In genomic region chr5:91151947-91152346, GRCh38 we compare ENCODE assay signal across 11 cellular contexts.
DNase-seq lines count a peak whose midpoint lies in the region; ATAC-seq, FAIRE-seq and TF ChIP-seq lines count a peak whose summit lies in the region.
"Had no signal": no experiment of that assay in that cellular context is flagged by ENCODE, and none has a peak within 500 bp of the region (broad histone marks: within the 10 kb centered on the region; RNA-seq: fewer than 3 reads in every experiment).

No MANE protein-coding gene starts in this region.

- intact Hi-C loops in A673 (cut with micrococcal nuclease; ENCODE audit: unreplicated experiment): no loop called here
- intact Hi-C loops in HepG2 (cut with micrococcal nuclease; ENCODE audit: unreplicated experiment): no loop called here

- no TSS peak for BruUV-seq in A673 (replicated peaks; lab: Mats Ljungman, UMichigan)
- BruUV-seq in HepG2 (replicated peaks; lab: Mats Ljungman, UMichigan): no TSS peak

- H3K27ac Mint-ChIP-seq in endothelial cell (ENCODE audit: unreplicated experiment): no peak overlapping the region

- H3K9me3 ChIP-seq in A673 (ENCODE audit: low read depth, low read length, poor library complexity, severe bottlenecking) (peaks cover 4% of the 10 kb centered on the region), HepG2 (ENCODE audit: low read length) (peaks cover 11% of the 10 kb centered on the region)

- H3K4me1 Mint-ChIP-seq in endothelial cell (ENCODE audit: unreplicated experiment): peaks cover 23% of the 10 kb centered on the region

- H3K9ac ChIP-seq in HepG2 (ENCODE audit: insufficient read depth, low read depth, low read length): no peak overlapping the region
- H3K9ac ChIP-seq: BLaER1 treated with 17β-estradiol and CSF1 and Interleukin-3, amounts not matched to agents 10 nM and 100 nM had no signal

- H3K4me1 ChIP-seq in A673 (ENCODE audit: insufficient read depth, low read length, poor library complexity, severe bottlenecking) (peaks cover 39% of the 10 kb centered on the region), HepG2 (ENCODE audit: insufficient read depth, low read length) (no peaks in the 10 kb centered on the region)

- H3K4me3 Mint-ChIP-seq in endothelial cell (ENCODE audit: unreplicated experiment): no peak overlapping the region

- POLR2A ChIA-PET in A673 (lab: Charles Lee; ENCODE audit: low non-redundant PET) (no interaction called here), HepG2 (lab: Yijun Ruan, JAX) (no interaction called here)

- peaks cover 3% of the 10 kb centered on the region for H3K27me3 Mint-ChIP-seq in endothelial cell (ENCODE audit: unreplicated experiment)

- H3K36me3 ChIP-seq in A673 (ENCODE audit: insufficient read depth, low read length, poor library complexity, severe bottlenecking) (no peaks in the 10 kb centered on the region), HepG2 (replicated peaks in 1 of 2; ENCODE audit: control insufficient read depth in 1 of 2, insufficient read depth in 2 of 2, low read length in 2 of 2) (no peaks in the 10 kb centered on the region)

- in situ Hi-C loops in HepG2 (cut with HindIII; ENCODE audit: extremely low pct_ligation_motif_present, low pct_unique_long_range_greater_than_20kb): no loop called here

- CTCF ChIA-PET in A673 (lab: Charles Lee) (no interaction called here), HepG2 (lab: Yijun Ruan, JAX; ENCODE audit: low intra/inter-chr PET ratio, low total read pairs) (no interaction called here)

- H3K27ac ChIP-seq in A673 (ENCODE audit: low read depth, low read length, poor library complexity, severe bottlenecking): peak overlapping the region; percentile 60
- no peak overlapping the region for H3K27ac ChIP-seq in HepG2 (ENCODE audit: extremely low read length, insufficient read depth, low read length)
- H3K27ac ChIP-seq: BLaER1 treated with 17β-estradiol and CSF1 and Interleukin-3, amounts not matched to agents 10 nM and 100 nM had no signal

- FAIRE-seq in HepG2 (lab: Jason Lieb, UNC): no peak

- TF ChIP-seq CTCF in A673 (conservative IDR thresholded peaks at IDR 0.05; ENCODE audit: low read depth, low read length): no peak
- TF ChIP-seq CTCF in LNCaP clone FGC (IDR thresholded peaks at IDR 0.05; ENCODE audit: control insufficient read depth, extremely low read depth, insufficient read depth): no peak
- no peak for TF ChIP-seq CTCF in cardiac fibroblast (IDR thresholded peaks at IDR 0.05; ENCODE audit: low read depth, low read length)
- no peak for TF ChIP-seq CTCF in HepG2 (CRISPR knock-in tag; IDR thresholded peaks at IDR 0.05)
- no peak for TF ChIP-seq CTCF in endothelial cell (IDR thresholded peaks at IDR 0.05; ENCODE audit: unreplicated experiment)

- DNase-seq in A673 (ENCODE audit: low spot score) (peak; percentile 95), LNCaP clone FGC (ENCODE audit: low read depth) (peak; percentile 54), cardiac fibroblast (ENCODE audit: low read depth in 2 of 2) (peak; percentile 97 to 98), HepG2 (ENCODE audit: low spot score) (peak; percentile 4), endothelial cell (ENCODE audit: low spot score) (no peak)
- DNase-seq in stimulated activated CD8-positive, alpha-beta memory T cell treated with anti-CD3 and anti-CD28 coated beads, Interleukin-4, amount 100 ng/mL, for 48 hours: no peak
- DNase-seq: NCI-H2107 had no signal

- H3K9me3 Mint-ChIP-seq in endothelial cell (ENCODE audit: unreplicated experiment): no peaks in the 10 kb centered on the region

- no peak for TF ChIP-seq RAD21 in HepG2 (CRISPR knock-in tag; IDR thresholded peaks at IDR 0.05)

- ATAC-seq in HepG2 (peak; percentile 54; the same call in 2 of the 3 replicates), GM18517 (IDR thresholded peaks at IDR 0.05; ENCODE audit: unreplicated experiment) (no peak), GM18907 (IDR thresholded peaks at IDR 0.05; ENCODE audit: unreplicated experiment) (no peak)
- ATAC-seq: activated CD4-positive, CD25-positive, alpha-beta regulatory T cell treated with anti-CD3 and anti-CD28 coated beads, Interleukin-2, amount 50 U/mL, for 24 hours had no signal

- TF ChIP-seq EP300 in HepG2 (IDR thresholded peaks at IDR 0.05; ENCODE audit: low read depth in 2 of 2, low read length in 2 of 2): no peak
- no peak for TF ChIP-seq EP300 in HepG2 (CRISPR knock-in tag; IDR thresholded peaks at IDR 0.05; ENCODE audit: borderline replicate concordance)

- no peak overlapping the region for H3K4me2 ChIP-seq in HepG2 (ENCODE audit: low read depth, low read length)
- H3K4me2 ChIP-seq: BLaER1 treated with 17β-estradiol and CSF1 and Interleukin-3, amounts not matched to agents 10 nM and 100 nM had no signal

- no peak for TF ChIP-seq POLR2A in HepG2 (IDR thresholded peaks at IDR 0.05; ENCODE audit: insufficient read depth in 1 of 2, low read depth in 2 of 2, low read length in 2 of 2)

- H4K20me1 ChIP-seq in HepG2 (ENCODE audit: insufficient read depth, low read length): no peaks in the 10 kb centered on the region
- H4K20me1 ChIP-seq: BLaER1 treated with 17β-estradiol and CSF1 and Interleukin-3, amounts not matched to agents 10 nM and 100 nM had no signal

- H3K79me2 ChIP-seq in HepG2 (ENCODE audit: insufficient read depth, low read length): no peaks in the 10 kb centered on the region

- H3K27me3 ChIP-seq in A673 (replicated peaks; ENCODE audit: insufficient read depth, low read depth, low read length, poor library complexity) (no peaks in the 10 kb centered on the region), HepG2 (ENCODE audit: control insufficient read depth in 1 of 2, insufficient read depth in 2 of 2, low read length in 2 of 2) (no peaks in the 10 kb centered on the region)
- H3K27me3 ChIP-seq: BLaER1 treated with 17β-estradiol and CSF1 and Interleukin-3, amounts not matched to agents 10 nM and 100 nM had no signal

- H3K36me3 Mint-ChIP-seq in endothelial cell (ENCODE audit: low read depth, unreplicated experiment): peaks cover 8% of the 10 kb centered on the region

- WGBS in HepG2 (ENCODE audit: low lambda C conversion rate): 20% methylated on average over 2 of the region's 2 CpGs

- no peak overlapping the region for H2AFZ ChIP-seq in HepG2 (ENCODE audit: low read length)

- H3K4me3 ChIP-seq in A673 (ENCODE audit: low read depth, low read length, poor library complexity, severe bottlenecking) (no peak overlapping the region), LNCaP clone FGC (ENCODE audit: low read depth, low read length) (no peak overlapping the region), cardiac fibroblast (replicated peaks in 1 of 2; ENCODE audit: low read depth in 2 of 2, low read length in 2 of 2) (no peak overlapping the region), HepG2 (replicated peaks in 1 of 3; ENCODE audit: insufficient read depth in 1 of 3, low read depth in 2 of 3, low read length in 3 of 3) (no peak overlapping the region)
- H3K4me3 ChIP-seq: BLaER1 treated with 17β-estradiol and CSF1 and Interleukin-3, amounts not matched to agents 10 nM and 100 nM had no signal

TF ChIP-seq in HepG2, 621 proteins besides CTCF, POLR2A, EP300 and RAD21:
- TF ChIP-seq CEBPG (CRISPR knock-in tag; IDR thresholded peaks at IDR 0.05): peak; percentile 53
- TF ChIP-seq HNF1A (IDR thresholded peaks at IDR 0.05; ENCODE audit: low read depth): no peak
- no peak for TF ChIP-seq HNF1A (CRISPR knock-in tag; IDR thresholded peaks at IDR 0.05; ENCODE audit: borderline replicate concordance)
- TF ChIP-seq CEBPB (IDR thresholded peaks at IDR 0.05; ENCODE audit: borderline replicate concordance, low read depth, low read length): peak; percentile 75; the same call in 1 of the 2 replicates

Comparison
In these comparisons a context has a peak if more than half of its experiments do, and no peak if none do; other contexts are left out.
1. DNase-seq: peak in A673 (single experiment), LNCaP clone FGC (single experiment), cardiac fibroblast (2 of 2) and HepG2 (single experiment); none in endothelial cell (single experiment) and stimulated activated CD8-positive, alpha-beta memory T cell treated with anti-CD3 and anti-CD28 coated beads, Interleukin-4, amount 100 ng/mL, for 48 hours (single experiment).